In genomic region chr5:58891072-58891970, GRCh38 we compare ENCODE assay signal across 8 cellular contexts.
DNase-seq lines count a peak whose midpoint lies in the region; ATAC-seq and TF ChIP-seq lines count a peak whose summit lies in the region.

No MANE protein-coding gene starts in this region.

- TF ChIP-seq CTCF in HEK293 (tag by site-specific recombination; IDR thresholded peaks at IDR 0.05) (peak; percentile 48; the same call in 1 of the 2 replicates), lower lobe of right lung (IDR thresholded peaks at IDR 0.05) (peak; percentile 77)

- DNase-seq in DMS 273 (lab: John Stamatoyannopoulos, UW; ENCODE audit: unreplicated experiment): peak; percentile 89
- peak; percentile 99 for DNase-seq in NCI-H460 (ENCODE audit: extremely low read depth, low read depth)
- peak; percentile 56 to 64 for DNase-seq in activated CD4-positive, alpha-beta T cell treated with anti-CD3 and anti-CD28 coated beads, Interleukin-2, amount 50 U/mL, for 4 hours
- peak; percentile 49 to 64 for DNase-seq in dermis microvascular lymphatic vessel endothelial cell (ENCODE audit: low read depth in 2 of 2)
- peak; percentile 57 for DNase-seq in lower lobe of right lung
- DNase-seq in stimulated activated CD4-positive, alpha-beta T cell treated with anti-CD3 and anti-CD28 coated beads, TNF-alpha, amount 100 ng/mL, for 48 hours (ENCODE audit: low read depth in 3 of 3): peak; percentile 30 to 54 (median 47)

- H3K9me3 ChIP-seq in HEK293 (ENCODE audit: control insufficient read depth, insufficient read depth, low read depth, low read length): no peaks in the 10 kb centered on the region
- no peaks in the 10 kb centered on the region for H3K9me3 ChIP-seq in lower lobe of right lung

- intact Hi-C loops in lower lobe of right lung (cut with DNase I): no loop called here

- no peaks in the 10 kb centered on the region; the same call in 1 of the 2 replicates for H3K4me1 ChIP-seq in HEK293 (ENCODE audit: control insufficient read depth, insufficient read depth, low read length)
- peaks cover 16% of the 10 kb centered on the region for H3K4me1 ChIP-seq in lower lobe of right lung

- ATAC-seq in lower lobe of right lung: peak; percentile 45 to 63
- ATAC-seq in HG03175 (IDR thresholded peaks at IDR 0.05; ENCODE audit: unreplicated experiment): no peak

- H3K27ac ChIP-seq in HEK293 (ENCODE audit: extremely low read depth, low read depth, low read length) (no peak overlapping the region), lower lobe of right lung (peak overlapping the region; percentile 67)

- POLR2A ChIA-PET in HEK293 (lab: Yijun Ruan, JAX): interaction anchor here (0.7 kb wide), 1 partner anchor 74 kb away, joined by 14 read pairs; no protein-coding TSS in a partner anchor

- H3K36me3 ChIP-seq in HEK293 (ENCODE audit: control insufficient read depth in 2 of 2, insufficient read depth in 1 of 2, low read length in 2 of 2): no peaks in the 10 kb centered on the region
- H3K36me3 ChIP-seq in lower lobe of right lung: no peaks in the 10 kb centered on the region

- CTCF ChIA-PET in HEK293 (lab: Yijun Ruan, JAX): interaction anchor here (0.5 to 5.1 kb wide), 49 partner anchors 9 to 906 kb away, joined by 3 to 38 read pairs (median 4); no protein-coding TSS in a partner anchor

- H3K27me3 ChIP-seq in lower lobe of right lung (ENCODE audit: low read depth): no peaks in the 10 kb centered on the region

- H3K4me3 ChIP-seq in HEK293 (ENCODE audit: low read depth, low read length): peak overlapping the region; percentile 10
- no peak overlapping the region for H3K4me3 ChIP-seq in lower lobe of right lung

TF ChIP-seq in HEK293, 187 proteins besides CTCF, POLR2A, EP300 and RAD21 (continues in another document):
- TF ChIP-seq ZNF660 (tag by site-specific recombination; IDR thresholded peaks at IDR 0.05) (peak; percentile 29; the same call in 1 of the 2 replicates), SCRT2 (tag by site-specific recombination; IDR thresholded peaks at IDR 0.05) (no peak), ZNF473 (tag by site-specific recombination; IDR thresholded peaks at IDR 0.05) (no peak), ZXDB (tag by site-specific recombination; IDR thresholded peaks at IDR 0.05) (no peak), ZNF707 (tag by site-specific recombination; IDR thresholded peaks at IDR 0.05) (no peak), ZBTB6 (tag by site-specific recombination; IDR thresholded peaks at IDR 0.05) (no peak), GLIS2 (tag by site-specific recombination; IDR thresholded peaks at IDR 0.05) (peak; percentile 63), ZNF658 (tag by site-specific recombination; IDR thresholded peaks at IDR 0.05) (no peak), ZNF768 (tag by site-specific recombination; IDR thresholded peaks at IDR 0.05) (no peak), ZSCAN23 (tag by site-specific recombination; IDR thresholded peaks at IDR 0.05) (peak; percentile 27; the same call in 1 of the 2 replicates), ZNF677 (tag by site-specific recombination; IDR thresholded peaks at IDR 0.05) (no peak), ZNF404 (tag by site-specific recombination; IDR thresholded peaks at IDR 0.05) (no peak), ZFHX2 (tag by site-specific recombination; conservative IDR thresholded peaks at IDR 0.05) (no peak), ZNF571 (tag by site-specific recombination; IDR thresholded peaks at IDR 0.05) (no peak), ZFP37 (tag by site-specific recombination; IDR thresholded peaks at IDR 0.05) (no peak), ZNF654 (tag by site-specific recombination; IDR thresholded peaks at IDR 0.05; ENCODE audit: low read depth) (peak; percentile 63), ZNF175 (tag by site-specific recombination; IDR thresholded peaks at IDR 0.05) (no peak), HIC1 (tag by site-specific recombination; IDR thresholded peaks at IDR 0.05) (no peak), ZNF184 (tag by site-specific recombination; IDR thresholded peaks at IDR 0.05) (peak; percentile 64; the same call in 1 of the 2 replicates), ZNF324 (tag by site-specific recombination; IDR thresholded peaks at IDR 0.05) (no peak), HOXC10 (CRISPR knock-in tag; IDR thresholded peaks at IDR 0.05) (no peak), SCRT1 (tag by site-specific recombination; IDR thresholded peaks at IDR 0.05; ENCODE audit: borderline replicate concordance) (no peak), ZNF138 (tag by site-specific recombination; IDR thresholded peaks at IDR 0.05; ENCODE audit: borderline replicate concordance) (no peak), ZNF501 (tag by site-specific recombination; IDR thresholded peaks at IDR 0.05) (0 out of 2 replicates have a peak, but pooled peaks have one; percentile 24), ZNF76 (tag by site-specific recombination; IDR thresholded peaks at IDR 0.05; ENCODE audit: borderline replicate concordance, low read depth) (no peak), ZNF629 (tag by site-specific recombination; IDR thresholded peaks at IDR 0.05) (peak; percentile 98), ZNF621 (tag by site-specific recombination; IDR thresholded peaks at IDR 0.05) (no peak), ZNF639 (tag by site-specific recombination; IDR thresholded peaks at IDR 0.05) (peak; percentile 84), GLI2 (tag by site-specific recombination; IDR thresholded peaks at IDR 0.05; ENCODE audit: borderline replicate concordance, low read depth) (no peak), ZNF26 (tag by site-specific recombination; IDR thresholded peaks at IDR 0.05) (no peak), ZNF433 (tag by site-specific recombination; IDR thresholded peaks at IDR 0.05; ENCODE audit: low read depth) (no peak), ZNF24 (tag by site-specific recombination; IDR thresholded peaks at IDR 0.05) (peak; percentile 83), ZNF366 (tag by site-specific recombination; conservative IDR thresholded peaks at IDR 0.05) (peak; percentile 32; the same call in 1 of the 2 replicates)

Comparison
In these comparisons a context has a peak if more than half of its experiments do, and no peak if none do; other contexts are left out.
1. DNase-seq: peak in every context shown above with its lines; median percentile 99 in NCI-H460; 89 in DMS 273; 60 in activated CD4-positive, alpha-beta T cell treated with anti-CD3 and anti-CD28 coated beads, Interleukin-2, amount 50 U/mL, for 4 hours; 57 in lower lobe of right lung; 56 in dermis microvascular lymphatic vessel endothelial cell; 47 in stimulated activated CD4-positive, alpha-beta T cell treated with anti-CD3 and anti-CD28 coated beads, TNF-alpha, amount 100 ng/mL, for 48 hours.